15 cellular contexts compared by ENCODE assay signal in genomic region chr13:107669356-107669755, GRCh38.
DNase-seq lines count a peak whose midpoint lies in the region; TF ChIP-seq lines count a peak whose summit lies in the region.
"Had no signal": no experiment of that assay in that cellular context is flagged by ENCODE, and none has a peak within 500 bp of the region (broad histone marks: within the 10 kb centered on the region; RNA-seq: fewer than 3 reads in every experiment).

No MANE protein-coding gene starts in this region.

- no peaks in the 10 kb centered on the region for H3K4me1 Mint-ChIP-seq in activated T-helper 1 cell treated with anti-CD3 and anti-CD28 coated beads, Interleukin-12 subunit alpha, Interleukin-12 subunit beta, Interleukin-2, Interleukin-4 antibody, amounts not matched to agents 30 ng/mL and 10 ng/mL and 1 ng/mL, durations not matched to agents 14 hours and 24 hours and 36 hours (ENCODE audit: low read depth)
- H3K4me1 Mint-ChIP-seq: naive thymus-derived CD4-positive, alpha-beta T cell had no signal

- H3K4me3 Mint-ChIP-seq in activated T-helper 1 cell treated with anti-CD3 and anti-CD28 coated beads, Interleukin-12 subunit alpha, Interleukin-12 subunit beta, Interleukin-2, Interleukin-4 antibody, amounts not matched to agents 30 ng/mL and 10 ng/mL and 1 ng/mL, durations not matched to agents 14 hours and 24 hours and 36 hours = no peak overlapping the region
- H3K4me3 Mint-ChIP-seq: naive thymus-derived CD4-positive, alpha-beta T cell had no signal

- H3K27ac Mint-ChIP-seq in activated T-helper 1 cell treated with anti-CD3 and anti-CD28 coated beads, Interleukin-12 subunit alpha, Interleukin-12 subunit beta, Interleukin-2, Interleukin-4 antibody, amounts not matched to agents 30 ng/mL and 10 ng/mL and 1 ng/mL, durations not matched to agents 14 hours and 24 hours and 36 hours = no peak overlapping the region
- H3K27ac Mint-ChIP-seq: naive thymus-derived CD4-positive, alpha-beta T cell had no signal

- no peaks in the 10 kb centered on the region for H3K36me3 ChIP-seq in WERI-Rb-1

- TF ChIP-seq CTCF in AG04450 (IDR thresholded peaks at IDR 0.05; ENCODE audit: low read depth, low read length) (no peak), fibroblast of the aortic adventitia (IDR thresholded peaks at IDR 0.05; ENCODE audit: insufficient read depth, low read length) (no peak), WERI-Rb-1 (IDR thresholded peaks at IDR 0.05; ENCODE audit: low read depth, low read length) (no peak)

- H3K4me3 ChIP-seq in AG04450 (ENCODE audit: low read depth, low read length) = no peak overlapping the region
- H3K4me3 ChIP-seq in fibroblast of the aortic adventitia (ENCODE audit: low read depth, low read length) = no peak overlapping the region
- no peak overlapping the region for H3K4me3 ChIP-seq in WERI-Rb-1 (ENCODE audit: low read depth, low read length)
- H3K4me3 ChIP-seq: testis had no signal

- H3K36me3 Mint-ChIP-seq in activated T-helper 1 cell treated with anti-CD3 and anti-CD28 coated beads, Interleukin-12 subunit alpha, Interleukin-12 subunit beta, Interleukin-2, Interleukin-4 antibody, amounts not matched to agents 30 ng/mL and 10 ng/mL and 1 ng/mL, durations not matched to agents 14 hours and 24 hours and 36 hours (ENCODE audit: low read depth) = no peaks in the 10 kb centered on the region
- H3K36me3 Mint-ChIP-seq: naive thymus-derived CD4-positive, alpha-beta T cell had no signal

- H3K27me3 Mint-ChIP-seq in activated T-helper 1 cell treated with anti-CD3 and anti-CD28 coated beads, Interleukin-12 subunit alpha, Interleukin-12 subunit beta, Interleukin-2, Interleukin-4 antibody, amounts not matched to agents 30 ng/mL and 10 ng/mL and 1 ng/mL, durations not matched to agents 14 hours and 24 hours and 36 hours (ENCODE audit: insufficient read depth) = no peaks in the 10 kb centered on the region
- H3K27me3 Mint-ChIP-seq: naive thymus-derived CD4-positive, alpha-beta T cell had no signal

- H3K27ac ChIP-seq in AG04450 (ENCODE audit: low read depth, low read length) = no peak overlapping the region
- no peak overlapping the region for H3K27ac ChIP-seq in WERI-Rb-1
- H3K27ac ChIP-seq: testis, VCaP had no signal

- no peaks in the 10 kb centered on the region for H3K9me3 ChIP-seq in AG04450 (ENCODE audit: control insufficient read depth, insufficient read depth, low read length)
- no peaks in the 10 kb centered on the region for H3K9me3 ChIP-seq in WERI-Rb-1 (ENCODE audit: severe bottlenecking)
- H3K9me3 ChIP-seq: testis had no signal

- CTCF ChIA-PET in AG04450 (lab: Charles Lee) = interaction anchor here (0.8 to 2.9 kb wide), 7 partner anchors 9 to 486 kb away, joined by 3 to 31 read pairs (median 4); no protein-coding TSS in a partner anchor

- POLR2A ChIA-PET in AG04450 (lab: Yijun Ruan, JAX) = interaction anchor here (0.7 kb wide), 1 partner anchor 114 kb away, joined by 4 read pairs; no protein-coding TSS in a partner anchor

- in situ Hi-C loops in ACHN (cut with HindIII; ENCODE audit: low pct_ligation_motif_present, low pct_unique_long_range_greater_than_20kb, low sequenced_read_pairs) = no loop called here

- no peaks in the 10 kb centered on the region for H3K27me3 ChIP-seq in AG04450 (ENCODE audit: control insufficient read depth, insufficient read depth, low read length)
- no peaks in the 10 kb centered on the region for H3K27me3 ChIP-seq in WERI-Rb-1 (ENCODE audit: insufficient read depth, low read depth, severe bottlenecking)
- H3K27me3 ChIP-seq: dorsolateral prefrontal cortex, testis had no signal

- peak; percentile 38 for DNase-seq in AG04450 (ENCODE audit: low read depth, low spot score)
- DNase-seq in HCEC 1CT = peak; percentile 64
- peak; percentile 72 for DNase-seq in NCI-H748 treated with DMSO at 0.1 percent for 48 hours (lab: John Stamatoyannopoulos, UW)
- DNase-seq in fibroblast of the aortic adventitia (ENCODE audit: low read depth) = peak; percentile 3
- no peak for DNase-seq in ACHN
- DNase-seq in activated T-helper 1 cell treated with anti-CD3 and anti-CD28 coated beads, Interleukin-12 subunit alpha, Interleukin-12 subunit beta, Interleukin-2, Interleukin-4 antibody, amounts not matched to agents 30 ng/mL and 10 ng/mL and 1 ng/mL, durations not matched to agents 14 hours and 24 hours and 36 hours (ENCODE audit: low spot score) = no peak
- no peak for DNase-seq in AG08396 (ENCODE audit: low spot score)
- DNase-seq in WERI-Rb-1 = no peak
- DNase-seq: dorsolateral prefrontal cortex; Kasumi-1; left ventricle myocardium superior; naive thymus-derived CD4-positive, alpha-beta T cell; NCI-H2029; testis had no signal

- intact Hi-C loops in activated T-helper 1 cell treated with anti-CD3 and anti-CD28 coated beads, Interleukin-12 subunit alpha, Interleukin-12 subunit beta, Interleukin-2, Interleukin-4 antibody, amounts not matched to agents 30 ng/mL and 10 ng/mL and 1 ng/mL, durations not matched to agents 14 hours and 24 hours and 36 hours (cut with micrococcal nuclease) = no loop called here

- no peaks in the 10 kb centered on the region for H3K9me3 Mint-ChIP-seq in activated T-helper 1 cell treated with anti-CD3 and anti-CD28 coated beads, Interleukin-12 subunit alpha, Interleukin-12 subunit beta, Interleukin-2, Interleukin-4 antibody, amounts not matched to agents 30 ng/mL and 10 ng/mL and 1 ng/mL, durations not matched to agents 14 hours and 24 hours and 36 hours

Comparison
In these comparisons a context has a peak if more than half of its experiments do, and no peak if none do; other contexts are left out.
1. DNase-seq: peak in AG04450 (single experiment), HCEC 1CT (single experiment), NCI-H748 treated with DMSO at 0.1 percent for 48 hours (single experiment) and fibroblast of the aortic adventitia (single experiment); none in ACHN (single experiment), activated T-helper 1 cell treated with anti-CD3 and anti-CD28 coated beads, Interleukin-12 subunit alpha, Interleukin-12 subunit beta, Interleukin-2, Interleukin-4 antibody, amounts not matched to agents 30 ng/mL and 10 ng/mL and 1 ng/mL, durations not matched to agents 14 hours and 24 hours and 36 hours (single experiment), AG08396 (single experiment) and WERI-Rb-1 (single experiment).